ENCODE assay signal across 1 cellular context in genomic region chr11:59967677-59968394, GRCh38.
TF ChIP-seq lines count a peak whose summit lies in the region.

No MANE protein-coding gene starts in this region.

TF ChIP-seq in K562, 482 proteins besides CTCF, POLR2A, EP300 and RAD21 (continued from another document and continues in another):
- TF ChIP-seq MXD1 (CRISPR knock-in tag; IDR thresholded peaks at IDR 0.05; ENCODE audit: borderline replicate concordance, poor library complexity, severe bottlenecking) (no peak), RBM15 (IDR thresholded peaks at IDR 0.05; ENCODE audit: insufficient read depth, low read length) (no peak), ZNF766 (CRISPR knock-in tag; conservative IDR thresholded peaks at IDR 0.05) (peak; percentile 93), HIVEP1 (CRISPR knock-in tag; IDR thresholded peaks at IDR 0.05) (no peak), ZNF263 (CRISPR knock-in tag; IDR thresholded peaks at IDR 0.05; ENCODE audit: borderline replicate concordance) (no peak), POLR2H (tag; IDR thresholded peaks at IDR 0.05; ENCODE audit: low read depth) (peak; percentile 70), MAZ (CRISPR knock-in tag; conservative IDR thresholded peaks at IDR 0.05 in 1 of 2, IDR thresholded peaks at IDR 0.05 in 1 of 2) (peak in 1 of 2 experiments; percentile 21; a peak in 1 of 4 replicates), ZNF668 (CRISPR knock-in tag; IDR thresholded peaks at IDR 0.05) (no peak), HEY1 (CRISPR knock-in tag; IDR thresholded peaks at IDR 0.05; ENCODE audit: borderline replicate concordance) (no peak), MEIS2 (IDR thresholded peaks at IDR 0.05; ENCODE audit: partially characterized antibody) (peak; percentile 44), ZBTB2 (IDR thresholded peaks at IDR 0.05) (peak; percentile 38; the same call in 1 of the 2 replicates), FOXJ3 (CRISPR knock-in tag; IDR thresholded peaks at IDR 0.05) (no peak), POLR2AphosphoS2 (IDR thresholded peaks at IDR 0.05; ENCODE audit: low read length) (no peak), E2F8 (IDR thresholded peaks at IDR 0.05; ENCODE audit: low read depth, partially characterized antibody) (no peak), PCBP1 (IDR thresholded peaks at IDR 0.05; ENCODE audit: low read depth, low read length, poor library complexity, severe bottlenecking) (no peak), CUX1 (CRISPR knock-in tag; IDR thresholded peaks at IDR 0.05) (no peak), PHB2 (IDR thresholded peaks at IDR 0.05; ENCODE audit: low read depth) (peak; percentile 73; the same call in 1 of the 2 replicates), ZFP30 (CRISPR knock-in tag; IDR thresholded peaks at IDR 0.05; ENCODE audit: borderline replicate concordance) (no peak), ZNF592 (IDR thresholded peaks at IDR 0.05) (no peak), KHSRP (IDR thresholded peaks at IDR 0.05) (no peak), NKRF (IDR thresholded peaks at IDR 0.05; ENCODE audit: borderline replicate concordance) (no peak), SMARCC2 (IDR thresholded peaks at IDR 0.05; ENCODE audit: low read depth) (peak; percentile 86), ZNF124 (CRISPR knock-in tag; IDR thresholded peaks at IDR 0.05) (no peak), NR4A1 (CRISPR knock-in tag; IDR thresholded peaks at IDR 0.05) (no peak), NR4A1 (tag; IDR thresholded peaks at IDR 0.05) (no peak), ZNF143 (CRISPR knock-in tag; IDR thresholded peaks at IDR 0.05) (no peak), MAFK (IDR thresholded peaks at IDR 0.05; ENCODE audit: low read length) (peak; percentile 71), RBM17 (IDR thresholded peaks at IDR 0.05; ENCODE audit: borderline replicate concordance, low read depth, low read length) (no peak), PKNOX1 (IDR thresholded peaks at IDR 0.05) (peak; percentile 28; the same call in 1 of the 2 replicates), HMG20B (CRISPR knock-in tag; IDR thresholded peaks at IDR 0.05) (no peak)
- TF ChIP-seq, protein P1, sequence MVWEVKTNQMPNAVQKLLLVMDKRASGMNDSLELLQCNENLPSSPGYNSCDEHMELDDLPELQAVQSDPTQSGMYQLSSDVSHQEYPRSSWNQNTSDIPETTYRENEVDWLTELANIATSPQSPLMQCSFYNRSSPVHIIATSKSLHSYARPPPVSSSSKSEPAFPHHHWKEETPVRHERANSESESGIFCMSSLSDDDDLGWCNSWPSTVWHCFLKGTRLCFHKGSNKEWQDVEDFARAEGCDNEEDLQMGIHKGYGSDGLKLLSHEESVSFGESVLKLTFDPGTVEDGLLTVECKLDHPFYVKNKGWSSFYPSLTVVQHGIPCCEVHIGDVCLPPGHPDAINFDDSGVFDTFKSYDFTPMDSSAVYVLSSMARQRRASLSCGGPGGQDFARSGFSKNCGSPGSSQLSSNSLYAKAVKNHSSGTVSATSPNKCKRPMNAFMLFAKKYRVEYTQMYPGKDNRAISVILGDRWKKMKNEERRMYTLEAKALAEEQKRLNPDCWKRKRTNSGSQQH (CRISPR knock-in tag; IDR thresholded peaks at IDR 0.05) = no peak
- TF ChIP-seq, protein P2, sequence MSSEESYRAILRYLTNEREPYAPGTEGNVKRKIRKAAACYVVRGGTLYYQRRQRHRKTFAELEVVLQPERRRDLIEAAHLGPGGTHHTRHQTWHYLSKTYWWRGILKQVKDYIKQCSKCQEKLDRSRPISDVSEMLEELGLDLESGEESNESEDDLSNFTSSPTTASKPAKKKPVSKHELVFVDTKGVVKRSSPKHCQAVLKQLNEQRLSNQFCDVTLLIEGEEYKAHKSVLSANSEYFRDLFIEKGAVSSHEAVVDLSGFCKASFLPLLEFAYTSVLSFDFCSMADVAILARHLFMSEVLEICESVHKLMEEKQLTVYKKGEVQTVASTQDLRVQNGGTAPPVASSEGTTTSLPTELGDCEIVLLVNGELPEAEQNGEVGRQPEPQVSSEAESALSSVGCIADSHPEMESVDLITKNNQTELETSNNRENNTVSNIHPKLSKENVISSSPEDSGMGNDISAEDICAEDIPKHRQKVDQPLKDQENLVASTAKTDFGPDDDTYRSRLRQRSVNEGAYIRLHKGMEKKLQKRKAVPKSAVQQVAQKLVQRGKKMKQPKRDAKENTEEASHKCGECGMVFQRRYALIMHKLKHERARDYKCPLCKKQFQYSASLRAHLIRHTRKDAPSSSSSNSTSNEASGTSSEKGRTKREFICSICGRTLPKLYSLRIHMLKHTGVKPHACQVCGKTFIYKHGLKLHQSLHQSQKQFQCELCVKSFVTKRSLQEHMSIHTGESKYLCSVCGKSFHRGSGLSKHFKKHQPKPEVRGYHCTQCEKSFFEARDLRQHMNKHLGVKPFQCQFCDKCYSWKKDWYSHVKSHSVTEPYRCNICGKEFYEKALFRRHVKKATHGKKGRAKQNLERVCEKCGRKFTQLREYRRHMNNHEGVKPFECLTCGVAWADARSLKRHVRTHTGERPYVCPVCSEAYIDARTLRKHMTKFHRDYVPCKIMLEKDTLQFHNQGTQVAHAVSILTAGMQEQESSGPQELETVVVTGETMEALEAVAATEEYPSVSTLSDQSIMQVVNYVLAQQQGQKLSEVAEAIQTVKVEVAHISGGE (CRISPR knock-in tag; IDR thresholded peaks at IDR 0.05) = no peak
- TF ChIP-seq, protein P3, sequence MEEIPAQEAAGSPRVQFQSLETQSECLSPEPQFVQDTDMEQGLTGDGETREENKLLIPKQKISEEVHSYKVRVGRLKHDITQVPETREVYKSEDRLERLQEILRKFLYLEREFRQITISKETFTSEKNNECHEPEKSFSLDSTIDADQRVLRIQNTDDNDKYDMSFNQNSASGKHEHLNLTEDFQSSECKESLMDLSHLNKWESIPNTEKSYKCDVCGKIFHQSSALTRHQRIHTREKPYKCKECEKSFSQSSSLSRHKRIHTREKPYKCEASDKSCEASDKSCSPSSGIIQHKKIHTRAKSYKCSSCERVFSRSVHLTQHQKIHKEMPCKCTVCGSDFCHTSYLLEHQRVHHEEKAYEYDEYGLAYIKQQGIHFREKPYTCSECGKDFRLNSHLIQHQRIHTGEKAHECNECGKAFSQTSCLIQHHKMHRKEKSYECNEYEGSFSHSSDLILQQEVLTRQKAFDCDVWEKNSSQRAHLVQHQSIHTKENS (CRISPR knock-in tag; IDR thresholded peaks at IDR 0.05) = no peak
